ENCODE assay signal across 1 cellular context in the genomic region with DNA sequence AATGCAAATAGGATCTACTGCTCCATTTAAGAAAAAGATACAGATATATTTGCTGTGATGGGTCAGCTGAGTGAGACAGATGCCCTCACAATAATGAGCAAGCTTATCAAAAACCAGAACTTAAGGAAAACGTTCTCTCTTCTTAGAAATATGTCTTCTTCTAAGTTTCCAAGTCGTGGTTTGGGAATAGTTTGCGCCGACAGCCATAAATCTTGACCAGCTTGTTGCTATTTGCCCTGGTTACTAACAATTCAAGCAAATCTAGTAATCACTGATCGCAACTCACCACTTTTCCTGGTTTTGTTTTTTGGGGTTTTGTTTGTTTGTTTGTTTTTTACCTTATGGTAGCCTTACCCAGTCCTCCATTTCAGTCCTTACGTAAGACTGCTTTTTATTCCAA.
TF ChIP-seq lines count a peak whose summit lies in the region.

No MANE protein-coding gene starts in this region.

TF ChIP-seq in GM23338, 12 proteins besides CTCF, POLR2A, EP300 and RAD21 (continued from another document):
- TF ChIP-seq, protein P1, sequence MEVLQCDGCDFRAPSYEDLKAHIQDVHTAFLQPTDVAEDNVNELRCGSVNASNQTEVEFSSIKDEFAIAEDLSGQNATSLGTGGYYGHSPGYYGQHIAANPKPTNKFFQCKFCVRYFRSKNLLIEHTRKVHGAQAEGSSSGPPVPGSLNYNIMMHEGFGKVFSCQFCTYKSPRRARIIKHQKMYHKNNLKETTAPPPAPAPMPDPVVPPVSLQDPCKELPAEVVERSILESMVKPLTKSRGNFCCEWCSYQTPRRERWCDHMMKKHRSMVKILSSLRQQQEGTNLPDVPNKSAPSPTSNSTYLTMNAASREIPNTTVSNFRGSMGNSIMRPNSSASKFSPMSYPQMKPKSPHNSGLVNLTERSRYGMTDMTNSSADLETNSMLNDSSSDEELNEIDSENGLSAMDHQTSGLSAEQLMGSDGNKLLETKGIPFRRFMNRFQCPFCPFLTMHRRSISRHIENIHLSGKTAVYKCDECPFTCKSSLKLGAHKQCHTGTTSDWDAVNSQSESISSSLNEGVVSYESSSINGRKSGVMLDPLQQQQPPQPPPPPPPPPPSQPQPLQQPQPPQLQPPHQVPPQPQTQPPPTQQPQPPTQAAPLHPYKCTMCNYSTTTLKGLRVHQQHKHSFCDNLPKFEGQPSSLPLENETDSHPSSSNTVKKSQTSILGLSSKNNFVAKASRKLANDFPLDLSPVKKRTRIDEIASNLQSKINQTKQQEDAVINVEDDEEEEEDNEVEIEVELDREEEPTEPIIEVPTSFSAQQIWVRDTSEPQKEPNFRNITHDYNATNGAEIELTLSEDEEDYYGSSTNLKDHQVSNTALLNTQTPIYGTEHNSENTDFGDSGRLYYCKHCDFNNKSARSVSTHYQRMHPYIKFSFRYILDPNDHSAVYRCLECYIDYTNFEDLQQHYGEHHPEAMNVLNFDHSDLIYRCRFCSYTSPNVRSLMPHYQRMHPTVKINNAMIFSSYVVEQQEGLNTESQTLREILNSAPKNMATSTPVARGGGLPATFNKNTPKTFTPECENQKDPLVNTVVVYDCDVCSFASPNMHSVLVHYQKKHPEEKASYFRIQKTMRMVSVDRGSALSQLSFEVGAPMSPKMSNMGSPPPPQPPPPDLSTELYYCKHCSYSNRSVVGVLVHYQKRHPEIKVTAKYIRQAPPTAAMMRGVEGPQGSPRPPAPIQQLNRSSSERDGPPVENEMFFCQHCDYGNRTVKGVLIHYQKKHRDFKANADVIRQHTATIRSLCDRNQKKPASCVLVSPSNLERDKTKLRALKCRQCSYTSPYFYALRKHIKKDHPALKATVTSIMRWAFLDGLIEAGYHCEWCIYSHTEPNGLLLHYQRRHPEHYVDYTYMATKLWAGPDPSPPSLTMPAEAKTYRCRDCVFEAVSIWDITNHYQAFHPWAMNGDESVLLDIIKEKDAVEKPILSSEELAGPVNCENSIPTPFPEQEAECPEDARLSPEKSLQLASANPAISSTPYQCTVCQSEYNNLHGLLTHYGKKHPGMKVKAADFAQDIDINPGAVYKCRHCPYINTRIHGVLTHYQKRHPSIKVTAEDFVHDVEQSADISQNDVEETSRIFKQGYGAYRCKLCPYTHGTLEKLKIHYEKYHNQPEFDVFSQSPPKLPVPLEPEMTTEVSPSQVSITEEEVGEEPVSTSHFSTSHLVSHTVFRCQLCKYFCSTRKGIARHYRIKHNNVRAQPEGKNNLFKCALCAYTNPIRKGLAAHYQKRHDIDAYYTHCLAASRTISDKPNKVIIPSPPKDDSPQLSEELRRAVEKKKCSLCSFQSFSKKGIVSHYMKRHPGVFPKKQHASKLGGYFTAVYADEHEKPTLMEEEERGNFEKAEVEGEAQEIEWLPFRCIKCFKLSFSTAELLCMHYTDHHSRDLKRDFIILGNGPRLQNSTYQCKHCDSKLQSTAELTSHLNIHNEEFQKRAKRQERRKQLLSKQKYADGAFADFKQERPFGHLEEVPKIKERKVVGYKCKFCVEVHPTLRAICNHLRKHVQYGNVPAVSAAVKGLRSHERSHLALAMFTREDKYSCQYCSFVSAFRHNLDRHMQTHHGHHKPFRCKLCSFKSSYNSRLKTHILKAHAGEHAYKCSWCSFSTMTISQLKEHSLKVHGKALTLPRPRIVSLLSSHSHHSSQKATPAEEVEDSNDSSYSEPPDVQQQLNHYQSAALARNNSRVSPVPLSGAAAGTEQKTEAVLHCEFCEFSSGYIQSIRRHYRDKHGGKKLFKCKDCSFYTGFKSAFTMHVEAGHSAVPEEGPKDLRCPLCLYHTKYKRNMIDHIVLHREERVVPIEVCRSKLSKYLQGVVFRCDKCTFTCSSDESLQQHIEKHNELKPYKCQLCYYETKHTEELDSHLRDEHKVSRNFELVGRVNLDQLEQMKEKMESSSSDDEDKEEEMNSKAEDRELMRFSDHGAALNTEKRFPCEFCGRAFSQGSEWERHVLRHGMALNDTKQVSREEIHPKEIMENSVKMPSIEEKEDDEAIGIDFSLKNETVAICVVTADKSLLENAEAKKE (CRISPR knock-in tag; IDR thresholded peaks at IDR 0.05): no peak
- TF ChIP-seq, protein P2, sequence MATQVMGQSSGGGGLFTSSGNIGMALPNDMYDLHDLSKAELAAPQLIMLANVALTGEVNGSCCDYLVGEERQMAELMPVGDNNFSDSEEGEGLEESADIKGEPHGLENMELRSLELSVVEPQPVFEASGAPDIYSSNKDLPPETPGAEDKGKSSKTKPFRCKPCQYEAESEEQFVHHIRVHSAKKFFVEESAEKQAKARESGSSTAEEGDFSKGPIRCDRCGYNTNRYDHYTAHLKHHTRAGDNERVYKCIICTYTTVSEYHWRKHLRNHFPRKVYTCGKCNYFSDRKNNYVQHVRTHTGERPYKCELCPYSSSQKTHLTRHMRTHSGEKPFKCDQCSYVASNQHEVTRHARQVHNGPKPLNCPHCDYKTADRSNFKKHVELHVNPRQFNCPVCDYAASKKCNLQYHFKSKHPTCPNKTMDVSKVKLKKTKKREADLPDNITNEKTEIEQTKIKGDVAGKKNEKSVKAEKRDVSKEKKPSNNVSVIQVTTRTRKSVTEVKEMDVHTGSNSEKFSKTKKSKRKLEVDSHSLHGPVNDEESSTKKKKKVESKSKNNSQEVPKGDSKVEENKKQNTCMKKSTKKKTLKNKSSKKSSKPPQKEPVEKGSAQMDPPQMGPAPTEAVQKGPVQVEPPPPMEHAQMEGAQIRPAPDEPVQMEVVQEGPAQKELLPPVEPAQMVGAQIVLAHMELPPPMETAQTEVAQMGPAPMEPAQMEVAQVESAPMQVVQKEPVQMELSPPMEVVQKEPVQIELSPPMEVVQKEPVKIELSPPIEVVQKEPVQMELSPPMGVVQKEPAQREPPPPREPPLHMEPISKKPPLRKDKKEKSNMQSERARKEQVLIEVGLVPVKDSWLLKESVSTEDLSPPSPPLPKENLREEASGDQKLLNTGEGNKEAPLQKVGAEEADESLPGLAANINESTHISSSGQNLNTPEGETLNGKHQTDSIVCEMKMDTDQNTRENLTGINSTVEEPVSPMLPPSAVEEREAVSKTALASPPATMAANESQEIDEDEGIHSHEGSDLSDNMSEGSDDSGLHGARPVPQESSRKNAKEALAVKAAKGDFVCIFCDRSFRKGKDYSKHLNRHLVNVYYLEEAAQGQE (IDR thresholded peaks at IDR 0.05; ENCODE audit: unreplicated experiment): no peak
- TF ChIP-seq EZH2 (IDR thresholded peaks at IDR 0.05; ENCODE audit: low read depth, unreplicated experiment) (no peak), ZNF114 (CRISPR knock-in tag; IDR thresholded peaks at IDR 0.05) (no peak), NANOG (IDR thresholded peaks at IDR 0.05; ENCODE audit: borderline replicate concordance) (no peak), STAT1 (IDR thresholded peaks at IDR 0.05; ENCODE audit: unreplicated experiment) (no peak), JUNB (IDR thresholded peaks at IDR 0.05; ENCODE audit: unreplicated experiment) (no peak), ZNF331 (CRISPR knock-in tag; IDR thresholded peaks at IDR 0.05; ENCODE audit: low read depth) (no peak), EZH2phosphoT487 (IDR thresholded peaks at IDR 0.05; ENCODE audit: unreplicated experiment) (no peak)
